ENCODE assay signal across 8 cellular contexts in genomic region chr6:33692760-33693158, GRCh38. TPM values are rescaled to one million over a fixed set of nuclear protein-coding genes. Genes with fewer than 3 reads are reported as not detected.
A peak's percentile ranks its signal among the peaks of the same experiment; 100 is the strongest.
DNase-seq lines count a peak whose midpoint lies in the region; ATAC-seq lines count a peak whose summit lies in the region.

No MANE protein-coding gene starts in this region.

- peak; percentile 81 for DNase-seq in activated CD8-positive, alpha-beta memory T cell treated with anti-CD3 and anti-CD28 coated beads, Interleukin-2, amount 50 U/mL, for 48 hours
- DNase-seq in left ventricle myocardium superior (peak; percentile 64), NCI-H526 treated with DMSO at 0.1 percent for 48 hours (lab: John Stamatoyannopoulos, UW) (no peak), NCI-H2196 (lab: John Stamatoyannopoulos, UW; ENCODE audit: unreplicated experiment) (no peak)
- peak in 5 of 6 experiments; percentile 1 to 44 (median 27) for DNase-seq in stimulated activated naive CD4-positive, alpha-beta T cell (lab: John Stamatoyannopoulos, UW)

- ATAC-seq in HG03354 (IDR thresholded peaks at IDR 0.05; ENCODE audit: poor library complexity, severe bottlenecking, unreplicated experiment) (peak; percentile 42), left ventricle myocardium superior (peak; percentile 9), HG03135 (IDR thresholded peaks at IDR 0.05; ENCODE audit: unreplicated experiment) (no peak), HG03097 (IDR thresholded peaks at IDR 0.05; ENCODE audit: low FRiP score, unreplicated experiment) (no peak)

- intact Hi-C loops in left ventricle myocardium superior (cut with micrococcal nuclease): no loop called here

RNA-seq across cellular contexts. Expression of gene UQCC2, which starts 18.7 kb away (rescaled TPM):
- 190 TPM for total RNA-seq in left ventricle myocardium superior

RNA-seq across cellular contexts. Expression of gene IP6K3, which starts 53.9 kb away (rescaled TPM):
- 47.5 TPM for total RNA-seq in left ventricle myocardium superior

Comparison
In these comparisons a context has a peak if more than half of its experiments do, and no peak if none do; other contexts are left out.
1. ATAC-seq: peak in HG03354 (single experiment) and left ventricle myocardium superior (single experiment); none in HG03135 (single experiment) and HG03097 (single experiment).
2. DNase-seq: peak in activated CD8-positive, alpha-beta memory T cell treated with anti-CD3 and anti-CD28 coated beads, Interleukin-2, amount 50 U/mL, for 48 hours (single experiment), left ventricle myocardium superior (single experiment) and stimulated activated naive CD4-positive, alpha-beta T cell (5 of 6); none in NCI-H526 treated with DMSO at 0.1 percent for 48 hours (single experiment) and NCI-H2196 (single experiment).